In the genomic region with DNA sequence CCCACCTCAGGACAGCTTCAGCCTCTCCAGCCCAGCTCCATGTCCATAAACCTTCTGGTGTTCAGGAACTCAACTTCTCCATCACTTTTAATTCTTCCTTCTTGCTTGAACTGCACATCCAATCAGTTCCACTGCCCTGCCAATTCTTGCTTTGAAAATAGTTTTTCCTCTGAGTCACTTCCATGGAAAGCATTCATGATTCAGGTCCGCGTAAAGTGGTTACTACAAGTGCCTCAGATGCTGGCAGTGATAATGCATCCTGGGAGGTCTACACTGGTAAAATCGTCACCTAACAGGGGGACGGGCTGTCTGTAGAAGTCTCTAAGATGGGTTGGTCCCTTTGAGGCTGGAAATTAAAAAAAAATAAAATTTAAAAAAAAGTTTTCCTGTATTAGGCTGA, we compare ENCODE assay signal across 9 cellular contexts. TPM values are rescaled to one million over a fixed set of nuclear protein-coding genes. Genes with fewer than 3 reads are reported as not detected.
DNase-seq lines count a peak whose midpoint lies in the region; ATAC-seq, FAIRE-seq and TF ChIP-seq lines count a peak whose summit lies in the region.
"Had no signal": no experiment of that assay in that cellular context is flagged by ENCODE, and none has a peak within 500 bp of the region (broad histone marks: within the 10 kb centered on the region; RNA-seq: fewer than 3 reads in every experiment).

No MANE protein-coding gene starts in this region.

- no peak overlapping the region for H3K23ac ChIP-seq in mesendoderm (ENCODE audit: low read length)

- DNase-seq in CD14-positive monocyte (ENCODE audit: low spot score) (no peak), astrocyte (ENCODE audit: low read depth) (peak; percentile 91), mesendoderm (peak; percentile 16), DMS 273 treated with DMSO at 0.1 percent for 48 hours (lab: John Stamatoyannopoulos, UW) (no peak), nucleus accumbens (lab: John Stamatoyannopoulos, UW) (no peak), NOMO-1 treated with dmso at 0.1 percent for 144 hours (lab: John Stamatoyannopoulos, UW; ENCODE audit: unreplicated experiment) (no peak), heart left ventricle (no peak)

- peak overlapping the region; percentile 71 for H3K4me2 ChIP-seq in astrocyte (ENCODE audit: low read length)
- H3K4me2 ChIP-seq in mesendoderm (ENCODE audit: low read length) = no peak overlapping the region

- no peak for ATAC-seq in heart left ventricle

- H3K36me3 ChIP-seq in KOPT-K1 (ENCODE audit: insufficient read depth, low read length) (no peaks in the 10 kb centered on the region), astrocyte (ENCODE audit: insufficient read depth, low read length) (no peaks in the 10 kb centered on the region), mesendoderm (ENCODE audit: control insufficient read depth, insufficient read depth, low read length) (no peaks in the 10 kb centered on the region), heart left ventricle (no peaks in the 10 kb centered on the region)

- no peaks in the 10 kb centered on the region for H3K79me1 ChIP-seq in mesendoderm (ENCODE audit: low read length)

- H3K27ac ChIP-seq in KOPT-K1 (ENCODE audit: low read depth, low read length, poor library complexity, severe bottlenecking) (peak overlapping the region; percentile 69), astrocyte (ENCODE audit: low read depth, low read length) (no peak overlapping the region), mesendoderm (ENCODE audit: low read depth, low read length) (no peak overlapping the region), heart left ventricle (no peak overlapping the region)
- H3K27ac ChIP-seq: epithelial cell of prostate had no signal

- no peak overlapping the region for H2BK120ac ChIP-seq in mesendoderm (ENCODE audit: low read depth, low read length)

- H3K4me3 Mint-ChIP-seq in CD14-positive monocyte (peak overlapping the region; percentile 66 to 79), astrocyte (ENCODE audit: unreplicated experiment) (peak overlapping the region; percentile 4)

- no peak for TF ChIP-seq CTCF in CD14-positive monocyte (IDR thresholded peaks at IDR 0.05)
- TF ChIP-seq CTCF in astrocyte (IDR thresholded peaks at IDR 0.05; ENCODE audit: insufficient read depth, low read depth, low read length) = no peak
- TF ChIP-seq CTCF in heart left ventricle (IDR thresholded peaks at IDR 0.05) = no peak

- H3K4me1 Mint-ChIP-seq in CD14-positive monocyte (peaks cover 13% of the 10 kb centered on the region), astrocyte (ENCODE audit: low read depth, unreplicated experiment) (peaks cover 24% of the 10 kb centered on the region)

- H2AK5ac ChIP-seq in mesendoderm (ENCODE audit: low read length) = no peak overlapping the region

- no peak overlapping the region for H2AFZ ChIP-seq in astrocyte (ENCODE audit: low read depth, low read length)

- WGBS in mesendoderm (ENCODE audit: extremely low coverage, insufficient coverage, low lambda C conversion rate) = no CpG with 5 or more reads among the region's 4 CpGs
- 60 to 78% (median 72%) methylated on average over 4 of the region's 4 CpGs for WGBS in heart left ventricle, 4 donors

- no peak overlapping the region for H2BK15ac ChIP-seq in mesendoderm (replicated peaks; ENCODE audit: low read depth)

- FAIRE-seq in astrocyte (lab: Jason Lieb, UNC) = peak; percentile 87

- no peaks in the 10 kb centered on the region for H3K9me3 ChIP-seq in KOPT-K1 (ENCODE audit: insufficient read depth, low read length, poor library complexity, severe bottlenecking)
- no peaks in the 10 kb centered on the region for H3K9me3 ChIP-seq in astrocyte (ENCODE audit: insufficient read depth, low read depth, low read length)
- no peaks in the 10 kb centered on the region for H3K9me3 ChIP-seq in heart left ventricle

- H3K9me3 Mint-ChIP-seq in CD14-positive monocyte (peaks cover 0 to 4% (median 0%) of the 10 kb centered on the region in 7 donors), astrocyte (ENCODE audit: unreplicated experiment) (peaks cover 4% of the 10 kb centered on the region)

- no peaks in the 10 kb centered on the region for H3K36me3 Mint-ChIP-seq in CD14-positive monocyte
- H3K36me3 Mint-ChIP-seq in astrocyte (ENCODE audit: low read depth, unreplicated experiment) = no peaks in the 10 kb centered on the region

- H3K4ac ChIP-seq in mesendoderm (ENCODE audit: low read depth, low read length) = no peak overlapping the region

- no peak overlapping the region for H3K56ac ChIP-seq in mesendoderm (ENCODE audit: low read length)

- peaks cover 11% of the 10 kb centered on the region for H3K4me1 ChIP-seq in astrocyte (ENCODE audit: insufficient read depth, low read length)
- no peaks in the 10 kb centered on the region for H3K4me1 ChIP-seq in mesendoderm (ENCODE audit: control insufficient read depth, low read depth, low read length)
- H3K4me1 ChIP-seq in heart left ventricle = peaks cover 0 to 16% (median 0%) of the 10 kb centered on the region in 12 donors

- no peak overlapping the region for H2BK5ac ChIP-seq in mesendoderm (ENCODE audit: low read length)

- H3K4me3 ChIP-seq in astrocyte (ENCODE audit: insufficient read depth, low read depth, low read length) (no peak overlapping the region), mesendoderm (ENCODE audit: low read length) (no peak overlapping the region), heart left ventricle (no peak overlapping the region)

- no peak for TF ChIP-seq POLR2A in heart left ventricle (IDR thresholded peaks at IDR 0.05)

- no peak overlapping the region for H4K8ac ChIP-seq in mesendoderm (ENCODE audit: low read depth, low read length)

- peaks cover 8% of the 10 kb centered on the region for H3K27me3 ChIP-seq in astrocyte (ENCODE audit: insufficient read depth, low read length)
- no peaks in the 10 kb centered on the region for H3K27me3 ChIP-seq in mesendoderm (ENCODE audit: insufficient read depth, low read length, poor library complexity)
- H3K27me3 ChIP-seq in heart left ventricle = no peaks in the 10 kb centered on the region

- H3K9ac ChIP-seq in astrocyte (ENCODE audit: low read length) (no peak overlapping the region), mesendoderm (ENCODE audit: low read length) (no peak overlapping the region)

- no peaks in the 10 kb centered on the region for H4K20me1 ChIP-seq in astrocyte (ENCODE audit: insufficient read depth, low read length)

- intact Hi-C loops in CD14-positive monocyte (cut with micrococcal nuclease) (no loop called here), heart left ventricle (cut with DNase I) (no loop called here)

- no peak overlapping the region for H4K5ac ChIP-seq in mesendoderm (ENCODE audit: low read length)

- peaks cover 0 to 5% (median 1%) of the 10 kb centered on the region in 3 donors for H3K27me3 Mint-ChIP-seq in CD14-positive monocyte (ENCODE audit: low read depth in 3 of 3)
- H3K27me3 Mint-ChIP-seq in astrocyte (ENCODE audit: low read depth, unreplicated experiment) = peaks cover 14% of the 10 kb centered on the region

- H3K18ac ChIP-seq in mesendoderm (ENCODE audit: low read length) = no peak overlapping the region

- H3K27ac Mint-ChIP-seq in CD14-positive monocyte = peak overlapping the region in 2 of 7 donors; percentile 45 to 78
- H3K27ac Mint-ChIP-seq in astrocyte (ENCODE audit: unreplicated experiment) = peak overlapping the region; percentile 22

- H3K79me2 ChIP-seq in astrocyte (ENCODE audit: insufficient read depth, low read length) (no peaks in the 10 kb centered on the region), mesendoderm (ENCODE audit: control insufficient read depth, insufficient read depth, low read length) (no peaks in the 10 kb centered on the region)

RNA-seq across cellular contexts. Expression of gene RCAN1, which starts 25.9 kb away (rescaled TPM):
- 10 to 100 TPM; 15.1 to 17.5 TPM for polyA plus RNA-seq in CD14-positive monocyte
- 164 and 197 TPM in 2 replicates for total RNA-seq in astrocyte
- polyA plus RNA-seq in mesendoderm (2013, experiment 1 of 2) = 4.2 TPM
- polyA plus RNA-seq in mesendoderm (2013, experiment 2 of 2) = 3.9 TPM
- total RNA-seq in heart left ventricle = 100 to 1,000 TPM in 1 of 9 donors, 10 to 100 TPM in 8; 33.7 to 102 (median 57.6) TPM
- polyA plus RNA-seq in heart left ventricle = 10 to 100 TPM; 56.3 to 99.1 TPM

RNA-seq across cellular contexts. Expression of gene CLIC6, which starts 27.9 kb away (rescaled TPM):
- not detected for polyA plus RNA-seq in CD14-positive monocyte
- 0.22 and 0.30 TPM in 2 replicates for total RNA-seq in astrocyte
- polyA plus RNA-seq in mesendoderm (2013, experiment 1 of 2) = 0.32 TPM
- polyA plus RNA-seq in mesendoderm (2013, experiment 2 of 2) = 0.29 TPM
- 10 to 100 TPM in 1 of 9 donors, 1 to 10 TPM in 8; 2.6 to 15.7 (median 7.5) TPM for total RNA-seq in heart left ventricle
- polyA plus RNA-seq in heart left ventricle = 1 to 10 TPM; 5.5 to 8.4 TPM

Comparison
In these comparisons a context has a peak if more than half of its experiments do, and no peak if none do; other contexts are left out.
1. DNase-seq: peak in astrocyte (single experiment) and mesendoderm (single experiment); none in CD14-positive monocyte (single experiment), DMS 273 treated with DMSO at 0.1 percent for 48 hours (single experiment), nucleus accumbens (0 of 56), NOMO-1 treated with dmso at 0.1 percent for 144 hours (single experiment) and heart left ventricle (0 of 5).